Comparison of ENCODE assay signal across 9 cellular contexts in the genomic region with DNA sequence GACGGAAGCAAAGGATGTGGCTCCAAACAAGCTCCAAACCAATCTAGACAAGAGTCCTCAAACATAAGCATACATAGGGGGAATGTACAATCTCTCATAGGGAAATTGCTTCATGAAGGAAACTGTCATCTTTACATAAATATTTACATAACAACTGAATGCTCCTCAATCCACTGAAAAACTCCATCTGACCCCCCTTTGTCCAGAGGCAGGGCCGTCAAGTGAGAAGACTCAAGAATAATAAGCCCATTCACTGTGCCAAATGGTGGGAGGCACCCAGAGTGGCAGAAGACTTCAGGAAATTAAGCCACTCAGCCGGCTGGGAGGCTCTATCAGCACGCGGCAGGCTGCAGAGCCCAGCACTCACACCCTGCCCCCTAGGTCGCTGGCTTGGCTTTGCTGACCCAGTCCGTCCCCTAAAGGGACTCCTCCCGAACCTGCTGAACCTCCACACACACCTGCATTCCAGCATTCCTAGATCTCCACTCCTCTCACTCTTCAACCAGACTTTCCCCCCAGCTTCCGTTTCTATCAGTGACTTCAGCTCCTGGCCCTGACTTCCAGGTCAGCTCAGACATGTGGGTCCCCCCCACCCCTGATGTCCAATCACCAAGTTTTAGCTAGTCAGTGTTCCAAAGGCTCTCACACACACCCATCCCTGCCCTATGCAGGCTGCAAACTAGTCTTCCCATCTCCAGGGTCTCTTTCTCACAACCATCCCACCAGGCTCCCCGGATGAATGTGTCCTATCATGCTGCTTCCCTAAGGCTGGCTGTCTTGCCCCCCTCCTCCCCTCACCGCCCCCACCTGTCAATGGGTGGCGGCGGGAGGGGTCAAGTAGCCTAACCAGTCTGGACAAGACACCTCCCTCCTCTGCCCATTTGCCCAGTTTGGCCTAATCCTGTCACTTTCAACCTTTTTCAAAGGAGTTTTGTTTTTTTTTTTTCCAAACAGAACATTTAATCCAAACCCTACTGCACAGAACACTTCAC. TPM values are rescaled to one million over a fixed set of nuclear protein-coding genes. Genes with fewer than 3 reads are reported as not detected.
DNase-seq lines count a peak whose midpoint lies in the region; TF ChIP-seq lines count a peak whose summit lies in the region.
"Had no signal": no experiment of that assay in that cellular context is flagged by ENCODE, and none has a peak within 500 bp of the region (broad histone marks: within the 10 kb centered on the region; RNA-seq: fewer than 3 reads in every experiment).

No MANE protein-coding gene starts in this region.

- H3K4me3 ChIP-seq in fibroblast of pulmonary artery (replicated peaks; ENCODE audit: low read depth, low read length) (no peak overlapping the region), parathyroid adenoma (ENCODE audit: low read depth, low read length) (no peak overlapping the region)

- peak; percentile 82 for DNase-seq in ELF-1 (ENCODE audit: low read depth, low spot score)
- peak; percentile 8 for DNase-seq in RPMI7951 (ENCODE audit: low read depth)
- peak; percentile 60 for DNase-seq in fibroblast of pulmonary artery (ENCODE audit: low read depth)
- DNase-seq in NK-92 (lab: John Stamatoyannopoulos, UW; ENCODE audit: unreplicated experiment), result no peak
- DNase-seq in ureter (ENCODE audit: low spot score), result no peak
- no peak for DNase-seq in HEK293T (ENCODE audit: extremely low spot score)
- DNase-seq in medulla oblongata (ENCODE audit: extremely low spot score), result no peak
- DNase-seq: Right ventricle myocardium superior had no signal

- H3K4me2 ChIP-seq in parathyroid adenoma (ENCODE audit: low read length), result peak overlapping the region; percentile 31

- peaks cover 16% of the 10 kb centered on the region for H3K79me2 ChIP-seq in parathyroid adenoma

- no peak overlapping the region for H3K27ac ChIP-seq in parathyroid adenoma

- H3K36me3 ChIP-seq in parathyroid adenoma (ENCODE audit: control insufficient read depth, insufficient read depth, low read length), result no peaks in the 10 kb centered on the region

- POLR2A ChIA-PET in HEK293T (lab: Yijun Ruan, JAX), result no interaction called here

- no peak overlapping the region for H3K9ac ChIP-seq in parathyroid adenoma

- peaks cover 21% of the 10 kb centered on the region for H3K4me1 ChIP-seq in parathyroid adenoma

- CTCF ChIA-PET in HEK293T (lab: Yijun Ruan, JAX), result no interaction called here

- no peaks in the 10 kb centered on the region for H3K27me3 ChIP-seq in parathyroid adenoma (ENCODE audit: control insufficient read depth, insufficient read depth, low read length)

- TF ChIP-seq CTCF in fibroblast of pulmonary artery (IDR thresholded peaks at IDR 0.05; ENCODE audit: low read length, missing control alignments) (no peak), parathyroid adenoma (IDR thresholded peaks at IDR 0.05) (no peak)

- no peaks in the 10 kb centered on the region for H3K9me3 ChIP-seq in parathyroid adenoma (ENCODE audit: control insufficient read depth, low read length)

- no peak overlapping the region for H2AFZ ChIP-seq in parathyroid adenoma

TF ChIP-seq in HEK293T, 16 proteins besides CTCF, POLR2A, EP300 and RAD21:
- TF ChIP-seq L3MBTL2 (conservative IDR thresholded peaks at IDR 0.05), result no peak
- TF ChIP-seq BHLHE40 (IDR thresholded peaks at IDR 0.05; ENCODE audit: borderline replicate concordance), result no peak
- TF ChIP-seq SUZ12 (IDR thresholded peaks at IDR 0.05), result no peak
- TF ChIP-seq LEF1 (IDR thresholded peaks at IDR 0.05; ENCODE audit: borderline replicate concordance), result no peak
- TF ChIP-seq FOXM1 (IDR thresholded peaks at IDR 0.05; ENCODE audit: borderline replicate concordance), result no peak
- TF ChIP-seq CTBP1 (IDR thresholded peaks at IDR 0.05; ENCODE audit: borderline replicate concordance), result no peak
- TF ChIP-seq HDGF (IDR thresholded peaks at IDR 0.05; ENCODE audit: borderline replicate concordance), result no peak
- TF ChIP-seq FOXK2 (IDR thresholded peaks at IDR 0.05), result no peak

RNA-seq across cellular contexts. Expression of a gene that starts 11.3 kb away (rescaled TPM):
- 11.5 TPM in 2 replicates for total RNA-seq in RPMI7951 (2014; rRNA removed; shearing (Covaris generic))
- total RNA-seq in ureter, result 30.8 TPM

RNA-seq across cellular contexts. Expression of a gene that starts 47.6 kb away (rescaled TPM):
- not detected in 2 replicates for total RNA-seq in RPMI7951 (2014; rRNA removed; shearing (Covaris generic))
- 1.6 TPM for total RNA-seq in ureter
- total RNA-seq: Right ventricle myocardium superior had no signal

RNA-seq across cellular contexts. Expression of a gene that starts 53.4 kb away (rescaled TPM):
- 0.39 TPM in 1 of 2 replicates, not detected in the other for total RNA-seq in RPMI7951 (2014; rRNA removed; shearing (Covaris generic))
- not detected for total RNA-seq in ureter
- total RNA-seq: Right ventricle myocardium superior had no signal

Comparison
In these comparisons a context has a peak if more than half of its experiments do, and no peak if none do; other contexts are left out.
1. DNase-seq: peak in ELF-1 (single experiment), RPMI7951 (single experiment) and fibroblast of pulmonary artery (single experiment); none in NK-92 (single experiment), ureter (single experiment), HEK293T (single experiment) and medulla oblongata (single experiment).